20 cellular contexts compared by ENCODE assay signal in genomic region chr6:136235233-136235564, GRCh38. TPM values are rescaled to one million over a fixed set of nuclear protein-coding genes. Genes with fewer than 3 reads are reported as not detected.
DNase-seq lines count a peak whose midpoint lies in the region; ATAC-seq and TF ChIP-seq lines count a peak whose summit lies in the region.
"Had no signal": no experiment of that assay in that cellular context is flagged by ENCODE, and none has a peak within 500 bp of the region (broad histone marks: within the 10 kb centered on the region; RNA-seq: fewer than 3 reads in every experiment).

No MANE protein-coding gene starts in this region.

- TF ChIP-seq POLR2A in erythroblast (IDR thresholded peaks at IDR 0.05; ENCODE audit: low read length): no peak

- DNase-seq in DMS153 (lab: John Stamatoyannopoulos, UW): peak; percentile 23
- no peak for DNase-seq in DMS153 treated with DMSO at 0.1 percent for 48 hours (lab: John Stamatoyannopoulos, UW; ENCODE audit: unreplicated experiment)
- DNase-seq in M059J (ENCODE audit: low read depth): peak; percentile 64
- DNase-seq in astrocyte of the spinal cord (ENCODE audit: low read depth, low spot score): peak; percentile 62
- peak; percentile 69 for DNase-seq in kidney epithelial cell (ENCODE audit: low read depth)
- no peak for DNase-seq in NOMO-1 (lab: John Stamatoyannopoulos, UW; ENCODE audit: unreplicated experiment in 2 of 2)
- DNase-seq in erythroblast (lab: John Stamatoyannopoulos, UW): no peak
- DNase-seq: activated CD4-positive, alpha-beta T cell treated with anti-CD3 and anti-CD28 coated beads, Interleukin-2, amount 10 ng/mL, durations not matched to agents 24 days and 14 days; activated CD8-positive, alpha-beta memory T cell treated with anti-CD3 and anti-CD28 coated beads, Interleukin-2, amount 50 U/mL, for 48 hours; activated naive CD4-positive, alpha-beta T cell treated with anti-CD3 and anti-CD28 coated beads for 36 hours; body of pancreas; DMS 273 treated with DMSO at 0.1 percent for 48 hours; MG63; NCI-H1694; right lobe of liver; stimulated activated naive CD4-positive, alpha-beta T cell treated with Interleukin-2 at 50 U/mL for 16 hours had no signal

- in situ Hi-C loops in astrocyte of the spinal cord (cut with HindIII; ENCODE audit: low sequenced_read_pairs): no loop called here

- H3K4me3 ChIP-seq in astrocyte of the spinal cord (ENCODE audit: low read depth, low read length): no peak overlapping the region
- H3K4me3 ChIP-seq in kidney epithelial cell (ENCODE audit: low read depth, low read length): no peak overlapping the region
- H3K4me3 ChIP-seq: BLaER1, body of pancreas, lung, MG63, right lobe of liver, tibial nerve had no signal

- H3K27me3 ChIP-seq in kidney epithelial cell (ENCODE audit: control insufficient read depth, insufficient read depth, low read length): no peaks in the 10 kb centered on the region
- H3K27me3 ChIP-seq: BLaER1, body of pancreas, MG63, right lobe of liver, tibial nerve had no signal

- H3K36me3 ChIP-seq in kidney epithelial cell (ENCODE audit: control insufficient read depth, insufficient read depth, low read length): no peaks in the 10 kb centered on the region
- H3K36me3 ChIP-seq: right lobe of liver, tibial nerve had no signal

- no peak for TF ChIP-seq CTCF in astrocyte of the spinal cord (IDR thresholded peaks at IDR 0.05; ENCODE audit: low read depth, low read length)
- TF ChIP-seq CTCF in kidney epithelial cell (IDR thresholded peaks at IDR 0.05; ENCODE audit: insufficient read depth, low read length, poor library complexity, severe bottlenecking): no peak

- no peak for ATAC-seq in HG03354 (IDR thresholded peaks at IDR 0.05; ENCODE audit: poor library complexity, severe bottlenecking, unreplicated experiment)
- ATAC-seq: body of pancreas had no signal

RNA-seq across cellular contexts. Expression of gene MTFR2, which starts 14.9 kb away (rescaled TPM):
- total RNA-seq in M059J (2014; rRNA removed; shearing (Covaris generic)): 12.0 and 12.4 TPM in 2 replicates
- 1.6 and 4.6 TPM in 2 replicates for total RNA-seq in kidney epithelial cell

RNA-seq across cellular contexts. Expression of gene BCLAF1, which starts 54.4 kb away (rescaled TPM):
- 71.8 and 131 TPM in 2 replicates for total RNA-seq in M059J (2014; rRNA removed; shearing (Covaris generic))
- total RNA-seq in kidney epithelial cell: 76.1 and 97.9 TPM in 2 replicates

Comparison
In these comparisons a context has a peak if more than half of its experiments do, and no peak if none do; other contexts are left out.
1. DNase-seq: peak in DMS153 (single experiment), M059J (single experiment), astrocyte of the spinal cord (single experiment) and kidney epithelial cell (single experiment); none in DMS153 treated with DMSO at 0.1 percent for 48 hours (single experiment), NOMO-1 (0 of 2) and erythroblast (0 of 2).